Comparison of ENCODE assay signal across 21 cellular contexts in the genomic region with DNA sequence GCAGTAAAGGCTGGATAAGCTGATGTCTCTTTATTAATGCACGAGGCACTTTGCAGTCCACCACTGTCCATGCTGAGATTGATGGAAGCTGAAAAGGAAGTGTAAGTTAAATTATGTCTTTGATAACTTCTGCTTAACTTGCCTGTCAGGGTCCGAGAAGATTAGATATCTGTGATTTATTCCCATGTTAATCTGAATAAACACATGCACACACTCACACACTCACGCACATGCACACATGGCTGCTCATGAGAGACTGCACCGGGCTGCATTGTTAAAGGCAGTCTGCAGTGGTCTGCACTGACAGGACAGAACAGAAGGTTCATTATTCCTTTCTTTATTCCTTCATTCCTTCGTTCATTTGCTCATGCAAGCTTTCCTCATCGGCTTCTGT. TPM values are rescaled to one million over a fixed set of nuclear protein-coding genes. Genes with fewer than 3 reads are reported as not detected.
DNase-seq lines count a peak whose midpoint lies in the region; FAIRE-seq and TF ChIP-seq lines count a peak whose summit lies in the region.
"Had no signal": no experiment of that assay in that cellular context is flagged by ENCODE, and none has a peak within 500 bp of the region (broad histone marks: within the 10 kb centered on the region; RNA-seq: fewer than 3 reads in every experiment).

No MANE protein-coding gene starts in this region.

- H3F3A ChIP-seq in DOHH2 (ENCODE audit: control insufficient read depth, insufficient read depth) = peaks cover 11% of the 10 kb centered on the region; the same call in 1 of the 2 replicates
- H3F3A ChIP-seq in neural progenitor cell (ENCODE audit: low read depth) = no peaks in the 10 kb centered on the region
- no peaks in the 10 kb centered on the region for H3F3A ChIP-seq in PC-9 (ENCODE audit: insufficient read depth, low read depth)

- POLR2A ChIA-PET in PC-9 (lab: Charles Lee; ENCODE audit: unreplicated experiment) = no interaction called here

- H3K9me3 ChIP-seq in DOHH2 (ENCODE audit: control insufficient read depth, insufficient read depth, low read length) (no peaks in the 10 kb centered on the region), neural progenitor cell (ENCODE audit: low read depth) (no peaks in the 10 kb centered on the region), small intestine (ENCODE audit: control insufficient read depth, low read depth) (no peaks in the 10 kb centered on the region), PC-9 (ENCODE audit: insufficient read depth, low read depth) (no peaks in the 10 kb centered on the region)
- H3K9me3 ChIP-seq: HAP-1 had no signal

- H4K20me1 ChIP-seq in DOHH2 (ENCODE audit: control insufficient read depth, insufficient read depth, low read depth, low read length) (no peaks in the 10 kb centered on the region), neural progenitor cell (ENCODE audit: low read depth) (no peaks in the 10 kb centered on the region), PC-9 (ENCODE audit: insufficient read depth) (no peaks in the 10 kb centered on the region; the same call in 1 of the 2 replicates)

- H3K4me1 ChIP-seq in DOHH2 (ENCODE audit: control insufficient read depth, low read length) (peaks cover 63% of the 10 kb centered on the region), neural progenitor cell (no peaks in the 10 kb centered on the region), small intestine (ENCODE audit: control insufficient read depth in 2 of 2, insufficient read depth in 1 of 2, low read depth in 1 of 2, low read length in 1 of 2) (no peaks in the 10 kb centered on the region), PC-9 (replicated peaks; ENCODE audit: insufficient read depth) (no peaks in the 10 kb centered on the region)
- H3K4me1 ChIP-seq: HAP-1 had no signal

- H3K4me3 ChIP-seq in DOHH2 (ENCODE audit: low read length) (peak overlapping the region; percentile 42), neural progenitor cell (no peak overlapping the region), small intestine (ENCODE audit: low read depth in 1 of 2, low read length in 2 of 2) (no peak overlapping the region), PC-9 (no peak overlapping the region)
- H3K4me3 ChIP-seq: HAP-1 had no signal

- peak overlapping the region; percentile 66 for H3K4me2 ChIP-seq in DOHH2 (ENCODE audit: low read length)
- no peak overlapping the region for H3K4me2 ChIP-seq in neural progenitor cell
- H3K4me2 ChIP-seq in PC-9 = no peak overlapping the region

- H3K27me3 ChIP-seq in DOHH2 (ENCODE audit: control insufficient read depth, low read length) (no peaks in the 10 kb centered on the region), neural progenitor cell (no peaks in the 10 kb centered on the region), small intestine (ENCODE audit: control insufficient read depth in 2 of 2, insufficient read depth in 2 of 2, low read length in 2 of 2) (peaks cover 0 to 2% of the 10 kb centered on the region in 2 donors), PC-9 (ENCODE audit: insufficient read depth, low read depth) (no peaks in the 10 kb centered on the region)

- peaks cover 25% of the 10 kb centered on the region for H3K4me1 Mint-ChIP-seq in glutamatergic neuron (ENCODE audit: low read depth, unreplicated experiment)
- H3K4me1 Mint-ChIP-seq in neural progenitor cell = peaks cover 9% of the 10 kb centered on the region
- H3K4me1 Mint-ChIP-seq: CD8-positive, alpha-beta memory T cell had no signal

- no TSS peak for BruUV-seq in PC-9 (replicated peaks; lab: Mats Ljungman, UMichigan)

- no peak overlapping the region for H3K4me3 Mint-ChIP-seq in glutamatergic neuron (ENCODE audit: unreplicated experiment)
- no peak overlapping the region for H3K4me3 Mint-ChIP-seq in neural progenitor cell
- H3K4me3 Mint-ChIP-seq: CD14-positive monocyte; CD4-positive, alpha-beta T cell; CD8-positive, alpha-beta memory T cell; HFFc6 had no signal

- DNase-seq in glutamatergic neuron (peak; percentile 35), neural progenitor cell (ENCODE audit: low spot score) (no peak), small intestine (no peak), NCI-H187 treated with DMSO at 0.1 percent for 48 hours (lab: John Stamatoyannopoulos, UW) (no peak), PC-9 (no peak)
- DNase-seq: CD4-positive, alpha-beta T cell; CD8-positive, alpha-beta memory T cell; DMS 273 treated with DMSO at 0.1 percent for 48 hours; DMS79; GF-D8; GOT3; HFFc6 had no signal

- peak overlapping the region; percentile 28 for H3K27ac Mint-ChIP-seq in glutamatergic neuron (ENCODE audit: unreplicated experiment)
- H3K27ac Mint-ChIP-seq in neural progenitor cell = no peak overlapping the region
- H3K27ac Mint-ChIP-seq: CD14-positive monocyte; CD4-positive, alpha-beta T cell; CD8-positive, alpha-beta memory T cell; HFFc6 had no signal

- intact Hi-C loops in PC-9 (cut with micrococcal nuclease; ENCODE audit: unreplicated experiment) = no loop called here

- H3K36me3 Mint-ChIP-seq in glutamatergic neuron (ENCODE audit: unreplicated experiment) (peaks cover 3% of the 10 kb centered on the region), neural progenitor cell (no peaks in the 10 kb centered on the region)
- H3K36me3 Mint-ChIP-seq: CD14-positive monocyte; CD8-positive, alpha-beta memory T cell had no signal

- 35 to 46% (median 45%) methylated on average over 6 of the region's 6 CpGs for WGBS in small intestine, 3 donors

- H3K27me3 Mint-ChIP-seq in glutamatergic neuron (ENCODE audit: unreplicated experiment) (no peaks in the 10 kb centered on the region), neural progenitor cell (ENCODE audit: insufficient read depth, low read depth) (no peaks in the 10 kb centered on the region)

- H2AFZ ChIP-seq in neural progenitor cell (replicated peaks) (peak overlapping the region; percentile 6), PC-9 (no peak overlapping the region)

- TF ChIP-seq CTCF in DOHH2 (IDR thresholded peaks at IDR 0.05; ENCODE audit: low read depth, low read length, poor library complexity, severe bottlenecking) = no peak
- no peak for TF ChIP-seq CTCF in glutamatergic neuron (IDR thresholded peaks at IDR 0.05; ENCODE audit: partially characterized antibody, unreplicated experiment)
- TF ChIP-seq CTCF in neural progenitor cell (IDR thresholded peaks at IDR 0.05) = no peak
- TF ChIP-seq CTCF in PC-9 (conservative IDR thresholded peaks at IDR 0.05) = no peak

- CTCF ChIA-PET in PC-9 (lab: Charles Lee) = no interaction called here

- H3K9ac ChIP-seq in neural progenitor cell = no peak overlapping the region

- FAIRE-seq in small intestine (lab: Jason Lieb, UNC) = no peak
- FAIRE-seq: D721Med, GM12891, GM18507, H54 had no signal

- H3K9me2 ChIP-seq in DOHH2 (replicated peaks; ENCODE audit: control insufficient read depth, low read length) (no peaks in the 10 kb centered on the region), PC-9 (ENCODE audit: insufficient read depth) (no peaks in the 10 kb centered on the region)

- no peaks in the 10 kb centered on the region for H3K36me3 ChIP-seq in DOHH2 (ENCODE audit: control insufficient read depth, low read length)
- H3K36me3 ChIP-seq in neural progenitor cell = no peaks in the 10 kb centered on the region
- H3K36me3 ChIP-seq in small intestine (ENCODE audit: control insufficient read depth in 2 of 2, insufficient read depth in 2 of 2, low read length in 2 of 2) = no peaks in the 10 kb centered on the region
- no peaks in the 10 kb centered on the region for H3K36me3 ChIP-seq in PC-9 (ENCODE audit: low read depth)
- H3K36me3 ChIP-seq: HAP-1 had no signal

- H3K27ac ChIP-seq in DOHH2 (ENCODE audit: low read depth, low read length) = peak overlapping the region; percentile 61
- H3K27ac ChIP-seq in neural progenitor cell = no peak overlapping the region
- H3K27ac ChIP-seq in small intestine (ENCODE audit: low read depth in 1 of 2, low read length in 1 of 2) = no peak overlapping the region
- H3K27ac ChIP-seq in PC-9 = no peak overlapping the region

- H3K79me2 ChIP-seq in DOHH2 (ENCODE audit: control insufficient read depth, low read length) (no peaks in the 10 kb centered on the region), neural progenitor cell (ENCODE audit: low read depth) (no peaks in the 10 kb centered on the region), PC-9 (ENCODE audit: low read depth) (no peaks in the 10 kb centered on the region)

- H3K9me3 Mint-ChIP-seq in glutamatergic neuron (ENCODE audit: unreplicated experiment) (peaks cover 1% of the 10 kb centered on the region), neural progenitor cell (no peaks in the 10 kb centered on the region)
- H3K9me3 Mint-ChIP-seq: CD4-positive, alpha-beta T cell; CD8-positive, alpha-beta memory T cell; HFFc6 had no signal

RNA-seq across cellular contexts. Expression of a gene that starts 41.3 kb away (rescaled TPM):
- 29.0 TPM for total RNA-seq in glutamatergic neuron (ENCODE audit: unreplicated experiment)
- total RNA-seq in neural progenitor cell (ENCODE audit: low replicate concordance) = 0.95 and 2.3 TPM in 2 replicates
- under 1 TPM in 1 of 3 donors, not detected in 2; 0.25 TPM for polyA plus RNA-seq in small intestine
- not detected in 2 replicates for total RNA-seq in PC-9 (2021)
- total RNA-seq: CD4-positive, alpha-beta T cell; G401; HFFc6 had no signal
- polyA plus RNA-seq: BJ; CD14-positive monocyte; CD8-positive, alpha-beta memory T cell had no signal
